Comparison of ENCODE assay signal across 1 cellular context in the genomic region with DNA sequence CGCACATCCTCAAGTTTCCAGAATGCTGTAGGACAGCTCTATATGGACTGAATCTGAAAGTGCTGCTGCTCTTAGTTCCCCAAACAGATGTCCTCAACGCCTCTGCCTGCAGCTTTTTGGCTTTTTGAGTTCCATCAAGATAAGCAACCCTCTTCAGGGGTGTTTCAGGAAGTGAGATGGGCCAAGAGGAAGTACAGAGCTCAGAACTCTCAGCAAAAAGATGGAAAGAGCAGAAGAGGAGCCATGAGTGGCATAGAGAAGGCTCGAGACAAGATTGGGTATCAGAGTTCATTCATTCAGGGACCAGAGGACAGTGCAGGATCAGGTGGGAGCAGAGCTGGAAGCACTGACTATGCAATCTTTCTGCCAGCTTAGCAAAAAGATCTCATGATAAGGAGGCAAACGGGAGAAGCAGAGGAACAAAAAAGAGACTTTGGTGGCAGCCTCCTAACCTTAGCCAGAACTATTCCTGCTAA.
TF ChIP-seq lines count a peak whose summit lies in the region.

TSS of gene ADORA3 (minus strand) at position 49 of the 476 bp plus-strand sequence. CDS start 279 bp downstream, outside the sequence.
TSS of gene TMIGD3 (minus strand) at position 49 of the 476 bp plus-strand sequence. CDS start 279 bp downstream, outside the sequence.

TF ChIP-seq in GM12878, 131 proteins besides CTCF, POLR2A, EP300 and RAD21 (continued from another document):
- TF ChIP-seq BCL11A (IDR thresholded peaks at IDR 0.05; ENCODE audit: low read depth, low read length), result no peak
- TF ChIP-seq, protein P1, sequence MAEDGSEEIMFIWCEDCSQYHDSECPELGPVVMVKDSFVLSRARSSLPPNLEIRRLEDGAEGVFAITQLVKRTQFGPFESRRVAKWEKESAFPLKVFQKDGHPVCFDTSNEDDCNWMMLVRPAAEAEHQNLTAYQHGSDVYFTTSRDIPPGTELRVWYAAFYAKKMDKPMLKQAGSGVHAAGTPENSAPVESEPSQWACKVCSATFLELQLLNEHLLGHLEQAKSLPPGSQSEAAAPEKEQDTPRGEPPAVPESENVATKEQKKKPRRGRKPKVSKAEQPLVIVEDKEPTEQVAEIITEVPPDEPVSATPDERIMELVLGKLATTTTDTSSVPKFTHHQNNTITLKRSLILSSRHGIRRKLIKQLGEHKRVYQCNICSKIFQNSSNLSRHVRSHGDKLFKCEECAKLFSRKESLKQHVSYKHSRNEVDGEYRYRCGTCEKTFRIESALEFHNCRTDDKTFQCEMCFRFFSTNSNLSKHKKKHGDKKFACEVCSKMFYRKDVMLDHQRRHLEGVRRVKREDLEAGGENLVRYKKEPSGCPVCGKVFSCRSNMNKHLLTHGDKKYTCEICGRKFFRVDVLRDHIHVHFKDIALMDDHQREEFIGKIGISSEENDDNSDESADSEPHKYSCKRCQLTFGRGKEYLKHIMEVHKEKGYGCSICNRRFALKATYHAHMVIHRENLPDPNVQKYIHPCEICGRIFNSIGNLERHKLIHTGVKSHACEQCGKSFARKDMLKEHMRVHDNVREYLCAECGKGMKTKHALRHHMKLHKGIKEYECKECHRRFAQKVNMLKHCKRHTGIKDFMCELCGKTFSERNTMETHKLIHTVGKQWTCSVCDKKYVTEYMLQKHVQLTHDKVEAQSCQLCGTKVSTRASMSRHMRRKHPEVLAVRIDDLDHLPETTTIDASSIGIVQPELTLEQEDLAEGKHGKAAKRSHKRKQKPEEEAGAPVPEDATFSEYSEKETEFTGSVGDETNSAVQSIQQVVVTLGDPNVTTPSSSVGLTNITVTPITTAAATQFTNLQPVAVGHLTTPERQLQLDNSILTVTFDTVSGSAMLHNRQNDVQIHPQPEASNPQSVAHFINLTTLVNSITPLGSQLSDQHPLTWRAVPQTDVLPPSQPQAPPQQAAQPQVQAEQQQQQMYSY (CRISPR knock-in tag; IDR thresholded peaks at IDR 0.05), result no peak
- TF ChIP-seq CBFB (IDR thresholded peaks at IDR 0.05; ENCODE audit: low read depth), result no peak
- no peak for TF ChIP-seq STAT1 (conservative IDR thresholded peaks at IDR 0.05)
- TF ChIP-seq E2F4 (IDR thresholded peaks at IDR 0.05; ENCODE audit: low read depth, low read length), result no peak
- no peak; the same call in 1 of the 2 replicates for TF ChIP-seq IKZF1 (conservative IDR thresholded peaks at IDR 0.05)
- TF ChIP-seq NRF1 (conservative IDR thresholded peaks at IDR 0.05; ENCODE audit: low read depth, low read length), result no peak
- no peak for TF ChIP-seq BMI1 (IDR thresholded peaks at IDR 0.05; ENCODE audit: borderline replicate concordance)
- no peak for TF ChIP-seq HSF1 (IDR thresholded peaks at IDR 0.05; ENCODE audit: low read depth, low read length)
- TF ChIP-seq BCL3 (IDR thresholded peaks at IDR 0.05; ENCODE audit: borderline replicate concordance, insufficient read depth, low read depth, low read length, poor library complexity, severe bottlenecking), result no peak
- 0 out of 2 replicates have a peak, but pooled peaks have one; percentile 18 for TF ChIP-seq TCF3 (IDR thresholded peaks at IDR 0.05; ENCODE audit: borderline replicate concordance, insufficient read depth, low read depth, low read length)
- TF ChIP-seq NFIC (IDR thresholded peaks at IDR 0.05; ENCODE audit: low read depth, low read length), result 0 out of 2 replicates have a peak, but pooled peaks have one; percentile 20
- no peak for TF ChIP-seq KLF5 (IDR thresholded peaks at IDR 0.05; ENCODE audit: partially characterized antibody)
- TF ChIP-seq EED (IDR thresholded peaks at IDR 0.05; ENCODE audit: low read depth), result peak; percentile 64
- no peak for TF ChIP-seq SIN3A (IDR thresholded peaks at IDR 0.05; ENCODE audit: low read depth, low read length)
